ENCODE assay signal across 1 cellular context in genomic region chr5:169637085-169637855, GRCh38.
TF ChIP-seq lines count a peak whose summit lies in the region.

Gene DOCK2, plus strand, starts transcription at chr5:169637275. Its CDS starts 52 bp downstream, at chr5:169637327.

TF ChIP-seq in GM23338, 12 proteins besides CTCF, POLR2A, EP300 and RAD21 (continued from another document):
- no peak for TF ChIP-seq ZNF462 (CRISPR knock-in tag; IDR thresholded peaks at IDR 0.05)
- no peak for TF ChIP-seq NANOG (IDR thresholded peaks at IDR 0.05; ENCODE audit: borderline replicate concordance)
